29 cellular contexts compared by ENCODE assay signal in the genomic region with DNA sequence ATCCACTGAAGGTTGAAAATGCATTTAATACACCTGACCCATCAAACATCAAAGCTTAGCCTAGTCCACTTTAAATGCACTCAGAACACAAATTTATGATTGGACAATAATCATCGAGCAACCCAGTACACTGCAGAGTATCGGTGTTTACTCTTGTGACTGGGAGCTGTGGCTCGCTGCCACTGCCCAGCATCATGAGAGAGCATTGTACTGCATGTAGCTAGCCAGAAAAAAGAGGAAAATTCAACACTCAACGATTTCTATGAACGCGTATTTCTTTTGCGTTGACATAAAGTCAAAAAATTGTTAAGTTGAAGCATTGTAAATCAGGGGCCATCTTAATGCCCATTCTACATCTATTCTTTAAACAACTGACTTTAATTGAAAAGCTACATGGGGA.
A peak's percentile ranks its signal among the peaks of the same experiment; 100 is the strongest.
DNase-seq lines count a peak whose midpoint lies in the region; ATAC-seq and TF ChIP-seq lines count a peak whose summit lies in the region.
"Had no signal": no experiment of that assay in that cellular context is flagged by ENCODE, and none has a peak within 500 bp of the region (broad histone marks: within the 10 kb centered on the region; RNA-seq: fewer than 3 reads in every experiment).

No MANE protein-coding gene starts in this region.

- H2AK5ac ChIP-seq in IMR-90 (ENCODE audit: low read depth, low read length): 0 out of 2 replicates have a peak overlapping the region, but pooled peaks have one; percentile 2

- TF ChIP-seq CTCF in IMR-90 (conservative IDR thresholded peaks at IDR 0.05; ENCODE audit: low read depth, low read length) (no peak), sigmoid colon (IDR thresholded peaks at IDR 0.05) (no peak), glutamatergic neuron (IDR thresholded peaks at IDR 0.05; ENCODE audit: partially characterized antibody, unreplicated experiment) (no peak), testis (IDR thresholded peaks at IDR 0.05) (no peak)

- WGBS in IMR-90 (ENCODE audit: extremely low coverage in 2 of 2, insufficient read length in 1 of 2), 2 experiments: 44% methylated on average over 3 of the region's 7 CpGs; no CpG with 5 or more reads in 1 of the 2 experiments
- WGBS in sigmoid colon, 2 donors: 85 to 89% methylated on average over 7 of the region's 7 CpGs
- 76 to 79% methylated on average over 7 of the region's 7 CpGs for WGBS in testis, 2 donors

- H2BK20ac ChIP-seq in IMR-90 (ENCODE audit: low read depth, low read length): peak overlapping the region; percentile 14; the same call in 1 of the 2 replicates

- H3K18ac ChIP-seq in IMR-90 (ENCODE audit: low read depth, low read length): no peak overlapping the region

- peak overlapping the region; percentile 10 to 21 for H3K27ac Mint-ChIP-seq in effector memory CD8-positive, alpha-beta T cell
- H3K27ac Mint-ChIP-seq in glutamatergic neuron (ENCODE audit: unreplicated experiment): no peak overlapping the region
- H3K27ac Mint-ChIP-seq in stimulated activated memory B cell treated with anti-CD40 and anti-IgM and Interleukin-4, amounts not matched to agents 10 μg/mL and 1 μg/mL and 100 μg/mL, for 72 hours: no peak overlapping the region
- H3K27ac Mint-ChIP-seq: activated CD4-positive, alpha-beta memory T cell treated with anti-CD3 and anti-CD28 coated beads, Interleukin-2, amount 10 ng/mL, durations not matched to agents 7 days and 5 days; CD4-positive, alpha-beta memory T cell; nephron progenitor cell; T-helper 2 cell treated with Interferon-gamma antibody and Interleukin-4, amounts not matched to agents 5 μg/mL and 100 μg/mL, for 36 hours had no signal

- H3K9me3 ChIP-seq in IMR-90 (ENCODE audit: control insufficient read depth, insufficient read depth, low read length): no peaks in the 10 kb centered on the region
- no peaks in the 10 kb centered on the region for H3K9me3 ChIP-seq in sigmoid colon
- H3K9me3 ChIP-seq in testis: no peaks in the 10 kb centered on the region
- H3K9me3 ChIP-seq: A549, adrenal gland, heart right ventricle, lower lobe of right lung, pancreas had no signal

- H2AK9ac ChIP-seq in IMR-90 (replicated peaks; ENCODE audit: low read depth, low read length, poor library complexity): no peak overlapping the region

- no peak overlapping the region for H4K5ac ChIP-seq in IMR-90 (ENCODE audit: low read depth, low read length)

- ATAC-seq in IMR-90 (ENCODE audit: low read depth): peak; percentile 48
- no peak for ATAC-seq in effector memory CD8-positive, alpha-beta T cell (replicated peaks)
- ATAC-seq in stimulated activated memory B cell treated with anti-CD40 and anti-IgM and Interleukin-4, amounts not matched to agents 10 μg/mL and 1 μg/mL and 100 μg/mL, for 72 hours: no peak
- ATAC-seq: A549, heart right ventricle, lower lobe of right lung had no signal

- no peaks in the 10 kb centered on the region for H3K27me3 Mint-ChIP-seq in effector memory CD8-positive, alpha-beta T cell
- H3K27me3 Mint-ChIP-seq in glutamatergic neuron (ENCODE audit: unreplicated experiment): no peaks in the 10 kb centered on the region
- peaks cover 17% of the 10 kb centered on the region for H3K27me3 Mint-ChIP-seq in stimulated activated memory B cell treated with anti-CD40 and anti-IgM and Interleukin-4, amounts not matched to agents 10 μg/mL and 1 μg/mL and 100 μg/mL, for 72 hours
- H3K27me3 Mint-ChIP-seq: activated CD4-positive, alpha-beta memory T cell treated with anti-CD3 and anti-CD28 coated beads, Interleukin-2, amount 10 ng/mL, durations not matched to agents 7 days and 5 days had no signal

- no peak overlapping the region for H2BK15ac ChIP-seq in IMR-90 (ENCODE audit: low read depth, low read length)

- CTCF ChIA-PET in IMR-90 (lab: Yijun Ruan, JAX): interaction anchor here (0.7 to 1.1 kb wide), 2 partner anchors 13 to 1259 kb away, joined by 3 read pairs; no protein-coding TSS in a partner anchor

- no peaks in the 10 kb centered on the region for H3K36me3 Mint-ChIP-seq in effector memory CD8-positive, alpha-beta T cell (ENCODE audit: insufficient read depth)
- no peaks in the 10 kb centered on the region for H3K36me3 Mint-ChIP-seq in glutamatergic neuron (ENCODE audit: unreplicated experiment)
- no peaks in the 10 kb centered on the region for H3K36me3 Mint-ChIP-seq in stimulated activated memory B cell treated with anti-CD40 and anti-IgM and Interleukin-4, amounts not matched to agents 10 μg/mL and 1 μg/mL and 100 μg/mL, for 72 hours
- H3K36me3 Mint-ChIP-seq: CD4-positive, alpha-beta memory T cell had no signal

- no peak overlapping the region for H3K4me3 ChIP-seq in IMR-90 (ENCODE audit: insufficient read depth, low read depth, low read length)
- H3K4me3 ChIP-seq in sigmoid colon: no peak overlapping the region
- H3K4me3 ChIP-seq in testis: no peak overlapping the region
- H3K4me3 ChIP-seq: A549, adrenal gland, heart right ventricle, lower lobe of right lung, pancreas had no signal

- peaks cover 4% of the 10 kb centered on the region; the same call in 1 of the 2 replicates for H3K9me1 ChIP-seq in IMR-90 (ENCODE audit: insufficient read depth, low read length)

- no peak overlapping the region; the same call in 1 of the 2 replicates for H3K4ac ChIP-seq in IMR-90 (ENCODE audit: low read depth, low read length)

- H3K56ac ChIP-seq in IMR-90 (ENCODE audit: extremely low read depth, insufficient read depth, low read length): no peak overlapping the region

- no peak overlapping the region for H4K91ac ChIP-seq in IMR-90 (ENCODE audit: insufficient read depth, low read depth, low read length)

- BruUV-seq in IMR-90 (replicated peaks; lab: Mats Ljungman, UMichigan): no TSS peak

- H3K36me3 ChIP-seq in IMR-90 (ENCODE audit: control insufficient read depth, insufficient read depth, low read length): no peaks in the 10 kb centered on the region
- no peaks in the 10 kb centered on the region for H3K36me3 ChIP-seq in sigmoid colon
- no peaks in the 10 kb centered on the region for H3K36me3 ChIP-seq in testis (ENCODE audit: low read depth, missing control alignments)
- H3K36me3 ChIP-seq: adrenal gland, brain microvascular endothelial cell, heart right ventricle, lower lobe of right lung, pancreas had no signal

- no peak overlapping the region for H3K4me3 Mint-ChIP-seq in effector memory CD8-positive, alpha-beta T cell
- no peak overlapping the region for H3K4me3 Mint-ChIP-seq in glutamatergic neuron (ENCODE audit: unreplicated experiment)
- H3K4me3 Mint-ChIP-seq in stimulated activated memory B cell treated with anti-CD40 and anti-IgM and Interleukin-4, amounts not matched to agents 10 μg/mL and 1 μg/mL and 100 μg/mL, for 72 hours: no peak overlapping the region
- H3K4me3 Mint-ChIP-seq: activated CD4-positive, alpha-beta memory T cell treated with anti-CD3 and anti-CD28 coated beads, Interleukin-2, amount 10 ng/mL, durations not matched to agents 7 days and 5 days; CD4-positive, alpha-beta memory T cell; nephron progenitor cell; T-helper 2 cell treated with Interferon-gamma antibody and Interleukin-4, amounts not matched to agents 5 μg/mL and 100 μg/mL, for 36 hours had no signal

- in situ Hi-C loops in IMR-90 (cut with MboI; ENCODE audit: low sequenced_read_pairs): no loop called here

- no peak for TF ChIP-seq POLR2A in IMR-90 (IDR thresholded peaks at IDR 0.05; ENCODE audit: low read depth, low read length)
- no peak for TF ChIP-seq POLR2A in sigmoid colon (IDR thresholded peaks at IDR 0.05)
- no peak for TF ChIP-seq POLR2A in testis (IDR thresholded peaks at IDR 0.05)

- H3K14ac ChIP-seq in IMR-90 (replicated peaks; ENCODE audit: low read depth, low read length): 0 out of 2 replicates have a peak overlapping the region, but pooled peaks have one; percentile 38

- H3K27ac ChIP-seq in IMR-90 (ENCODE audit: insufficient read depth, low read length): no peak overlapping the region
- H3K27ac ChIP-seq in sigmoid colon: peak overlapping the region; percentile 68 to 77 (median 74)
- H3K27ac ChIP-seq in testis: no peak overlapping the region
- H3K27ac ChIP-seq: A549, adrenal gland, brain microvascular endothelial cell, pancreas had no signal

- H2BK120ac ChIP-seq in IMR-90 (ENCODE audit: low read depth, low read length): 0 out of 2 replicates have a peak overlapping the region, but pooled peaks have one; percentile 3

- dilution Hi-C loops in IMR-90 (cut with HindIII; ENCODE audit: low sequenced_read_pairs, unreplicated experiment): no loop called here

- H3K4me1 ChIP-seq in IMR-90 (ENCODE audit: control insufficient read depth, insufficient read depth, low read length): peaks cover 3% of the 10 kb centered on the region
- H3K4me1 ChIP-seq in sigmoid colon: peaks cover 0 to 72% (median 69%) of the 10 kb centered on the region in 4 donors
- H3K4me1 ChIP-seq in testis: no peaks in the 10 kb centered on the region
- H3K4me1 ChIP-seq: A549, pancreas had no signal

- intact Hi-C loops in IMR-90 (cut with micrococcal nuclease): no loop called here
- intact Hi-C loops in sigmoid colon (cut with DNase I): no loop called here
- intact Hi-C loops in testis (cut with DNase I; ENCODE audit: low total_unique reads): no loop called here

- no peak for TF ChIP-seq EP300 in sigmoid colon (IDR thresholded peaks at IDR 0.05)

- no peak overlapping the region for H3K9ac ChIP-seq in IMR-90 (ENCODE audit: low read depth, low read length)

- H3K79me1 ChIP-seq in IMR-90 (ENCODE audit: low read depth in 1 of 2, low read length in 2 of 2): no peaks in the 10 kb centered on the region

- no peak overlapping the region for H2BK5ac ChIP-seq in IMR-90 (ENCODE audit: low read depth, low read length, poor library complexity, severe bottlenecking)

- POLR2A ChIA-PET in IMR-90 (lab: Charles Lee; ENCODE audit: unreplicated experiment): interaction anchor here (0.6 kb wide), 1 partner anchor 925 kb away, joined by 3 read pairs; no protein-coding TSS in a partner anchor

- TF ChIP-seq RAD21 in IMR-90 (IDR thresholded peaks at IDR 0.05; ENCODE audit: low read length): no peak

- no peaks in the 10 kb centered on the region for H4K20me1 ChIP-seq in IMR-90 (ENCODE audit: insufficient read depth, low read length)

- 0 out of 4 replicates have a peak overlapping the region, but pooled peaks of 1 of the 2 experiments have one; percentile 19 for H4K8ac ChIP-seq in IMR-90 (ENCODE audit: low read depth in 2 of 2, low read length in 2 of 2)

- no peaks in the 10 kb centered on the region for H3K9me3 Mint-ChIP-seq in effector memory CD8-positive, alpha-beta T cell
- H3K9me3 Mint-ChIP-seq in glutamatergic neuron (ENCODE audit: unreplicated experiment): no peaks in the 10 kb centered on the region
- no peaks in the 10 kb centered on the region for H3K9me3 Mint-ChIP-seq in stimulated activated memory B cell treated with anti-CD40 and anti-IgM and Interleukin-4, amounts not matched to agents 10 μg/mL and 1 μg/mL and 100 μg/mL, for 72 hours
- H3K9me3 Mint-ChIP-seq: activated CD4-positive, alpha-beta memory T cell treated with anti-CD3 and anti-CD28 coated beads, Interleukin-2, amount 10 ng/mL, durations not matched to agents 7 days and 5 days; CD4-positive, alpha-beta memory T cell; nephron progenitor cell; T-helper 2 cell treated with Interferon-gamma antibody and Interleukin-4, amounts not matched to agents 5 μg/mL and 100 μg/mL, for 36 hours had no signal

- H3K4me2 ChIP-seq in IMR-90 (ENCODE audit: low read depth, low read length): no peak overlapping the region
- H3K4me2 ChIP-seq: A549 had no signal

- H3K4me1 Mint-ChIP-seq in effector memory CD8-positive, alpha-beta T cell (ENCODE audit: low read depth in 2 of 2): peaks cover 9 to 16% of the 10 kb centered on the region in 2 donors
- H3K4me1 Mint-ChIP-seq in glutamatergic neuron (ENCODE audit: low read depth, unreplicated experiment): no peaks in the 10 kb centered on the region
- H3K4me1 Mint-ChIP-seq in stimulated activated memory B cell treated with anti-CD40 and anti-IgM and Interleukin-4, amounts not matched to agents 10 μg/mL and 1 μg/mL and 100 μg/mL, for 72 hours: peaks cover 9% of the 10 kb centered on the region
- H3K4me1 Mint-ChIP-seq: activated CD4-positive, alpha-beta memory T cell treated with anti-CD3 and anti-CD28 coated beads, Interleukin-2, amount 10 ng/mL, durations not matched to agents 7 days and 5 days; CD4-positive, alpha-beta memory T cell had no signal

- DNase-seq in IMR-90 (no peak), midbrain (lab: John Stamatoyannopoulos, UW) (peak; percentile 83), sigmoid colon (no peak), glutamatergic neuron (no peak), testis (no peak)
- DNase-seq in effector memory CD8-positive, alpha-beta T cell: no peak
- no peak for DNase-seq in stimulated activated CD4-positive, alpha-beta T cell treated with anti-CD3 and anti-CD28 coated beads, Interleukin-1b, Interleukin-23, amount 100 ng/mL, for 48 hours
- DNase-seq: activated CD4-positive, alpha-beta memory T cell treated with anti-CD3 and anti-CD28 coated beads, Interleukin-2, amount 10 ng/mL, durations not matched to agents 7 days and 5 days; activated CD4-positive, alpha-beta T cell treated with anti-CD3 and anti-CD28 coated beads for 1 hour; activated CD8-positive, alpha-beta memory T cell treated with anti-CD3 and anti-CD28 coated beads, Interleukin-2, amount 50 U/mL, for 4 hours; activated naive CD4-positive, alpha-beta T cell; adrenal gland; AML-193; brain microvascular endothelial cell; CD4-positive, alpha-beta memory T cell; effector CD4-positive, alpha-beta T cell; erythroblast; heart right ventricle; lower lobe of right lung; MV-4-11; NCI-H1436 treated with DMSO at 0.1 percent for 48 hours; NCI-H345; NCI-H69; nephron progenitor cell; pancreas; stimulated activated CD4-positive, alpha-beta T cell treated with anti-CD3 and anti-CD28 coated beads, Interleukin-4, amount 100 ng/mL, for 4 hours had no signal

- no peak overlapping the region for H3K23ac ChIP-seq in IMR-90 (ENCODE audit: low read depth, low read length)

- H3K27me3 ChIP-seq in IMR-90 (ENCODE audit: control insufficient read depth, insufficient read depth, low read length) (no peaks in the 10 kb centered on the region), sigmoid colon (no peaks in the 10 kb centered on the region), testis (no peaks in the 10 kb centered on the region)
- H3K27me3 ChIP-seq: adrenal gland, brain microvascular endothelial cell, heart right ventricle, pancreas had no signal

- no peak overlapping the region for H2AFZ ChIP-seq in IMR-90 (replicated peaks; ENCODE audit: low read length, poor library complexity)

Comparison
In these comparisons a context has a peak if more than half of its experiments do, and no peak if none do; other contexts are left out.
1. H3K27ac ChIP-seq: peak in sigmoid colon (4 of 4); none in IMR-90 (single experiment) and testis (0 of 2).
2. H3K27ac Mint-ChIP-seq: peak in effector memory CD8-positive, alpha-beta T cell (2 of 2); none in glutamatergic neuron (single experiment) and stimulated activated memory B cell treated with anti-CD40 and anti-IgM and Interleukin-4, amounts not matched to agents 10 μg/mL and 1 μg/mL and 100 μg/mL, for 72 hours (single experiment).